1 cellular context compared by ENCODE assay signal in genomic region chr17:3913531-3914318, GRCh38.
A peak's percentile ranks its signal among the peaks of the same experiment; 100 is the strongest.
TF ChIP-seq lines count a peak whose summit lies in the region.

No MANE protein-coding gene starts in this region.

TF ChIP-seq in HepG2, 621 proteins besides CTCF, POLR2A, EP300 and RAD21 (continues in another document):
- TF ChIP-seq ZFP91 (CRISPR knock-in tag; IDR thresholded peaks at IDR 0.05; ENCODE audit: borderline replicate concordance) (peak; percentile 48; the same call in 1 of the 2 replicates), LRRFIP1 (CRISPR knock-in tag; conservative IDR thresholded peaks at IDR 0.05) (no peak), FOXO1 (CRISPR knock-in tag; IDR thresholded peaks at IDR 0.05) (0 out of 2 replicates have a peak, but pooled peaks have one; percentile 18), MAX (IDR thresholded peaks at IDR 0.05) (peak; percentile 24; the same call in 1 of the 2 replicates), HMGXB3 (CRISPR knock-in tag; IDR thresholded peaks at IDR 0.05; ENCODE audit: borderline replicate concordance) (no peak), FOXC1 (CRISPR knock-in tag; IDR thresholded peaks at IDR 0.05; ENCODE audit: borderline replicate concordance) (no peak), MAF1 (CRISPR knock-in tag; IDR thresholded peaks at IDR 0.05; ENCODE audit: borderline replicate concordance) (no peak), NFATC3 (CRISPR knock-in tag; IDR thresholded peaks at IDR 0.05) (no peak), ZNF768 (CRISPR knock-in tag; IDR thresholded peaks at IDR 0.05) (peak; percentile 27; the same call in 1 of the 2 replicates), KAT7 (CRISPR knock-in tag; IDR thresholded peaks at IDR 0.05; ENCODE audit: borderline replicate concordance) (no peak), NCOA1 (CRISPR knock-in tag; IDR thresholded peaks at IDR 0.05) (no peak), SMC3 (IDR thresholded peaks at IDR 0.05; ENCODE audit: low read length) (peak; percentile 68; the same call in 1 of the 2 replicates), ZNF713 (CRISPR knock-in tag; IDR thresholded peaks at IDR 0.05) (no peak), BRF2 (CRISPR knock-in tag; IDR thresholded peaks at IDR 0.05) (no peak), ZNF430 (CRISPR knock-in tag; IDR thresholded peaks at IDR 0.05) (no peak), SNAPC2 (CRISPR knock-in tag; IDR thresholded peaks at IDR 0.05) (no peak), CEBPB (IDR thresholded peaks at IDR 0.05; ENCODE audit: borderline replicate concordance, low read depth, low read length) (no peak), HNF1B (CRISPR knock-in tag; IDR thresholded peaks at IDR 0.05) (0 out of 2 replicates have a peak, but pooled peaks have one; percentile 54), CREB1 (IDR thresholded peaks at IDR 0.05) (peak; percentile 68), CREB1 (CRISPR knock-in tag; IDR thresholded peaks at IDR 0.05) (no peak), TBX2 (CRISPR knock-in tag; IDR thresholded peaks at IDR 0.05; ENCODE audit: borderline replicate concordance) (0 out of 2 replicates have a peak, but pooled peaks have one; percentile 25), ZNF274 (CRISPR knock-in tag; IDR thresholded peaks at IDR 0.05) (no peak), ZNF614 (CRISPR knock-in tag; IDR thresholded peaks at IDR 0.05; ENCODE audit: borderline replicate concordance) (0 out of 2 replicates have a peak, but pooled peaks have one; percentile 30), SNAI1 (CRISPR knock-in tag; IDR thresholded peaks at IDR 0.05; ENCODE audit: borderline replicate concordance) (no peak), FOSL1 (CRISPR knock-in tag; IDR thresholded peaks at IDR 0.05; ENCODE audit: borderline replicate concordance) (no peak), ZNF839 (CRISPR knock-in tag; IDR thresholded peaks at IDR 0.05; ENCODE audit: borderline replicate concordance) (no peak), ZNF558 (CRISPR knock-in tag; IDR thresholded peaks at IDR 0.05; ENCODE audit: borderline replicate concordance) (no peak), MEIS1 (CRISPR knock-in tag; IDR thresholded peaks at IDR 0.05; ENCODE audit: borderline replicate concordance) (peak; percentile 50; the same call in 1 of the 2 replicates), THAP11 (CRISPR knock-in tag; IDR thresholded peaks at IDR 0.05) (no peak), ZNF567 (CRISPR knock-in tag; IDR thresholded peaks at IDR 0.05; ENCODE audit: borderline replicate concordance) (no peak), ZNF709 (CRISPR knock-in tag; IDR thresholded peaks at IDR 0.05) (no peak), NFYC (CRISPR knock-in tag; IDR thresholded peaks at IDR 0.05) (no peak), RXRA (CRISPR knock-in tag; IDR thresholded peaks at IDR 0.05) (no peak), ZNF33A (CRISPR knock-in tag; IDR thresholded peaks at IDR 0.05; ENCODE audit: borderline replicate concordance) (no peak), SUZ12 (IDR thresholded peaks at IDR 0.05; ENCODE audit: low read depth, low read length) (no peak), ZBTB7B (CRISPR knock-in tag; IDR thresholded peaks at IDR 0.05) (no peak), FOXP1 (IDR thresholded peaks at IDR 0.05) (no peak), FOXP1 (CRISPR knock-in tag; IDR thresholded peaks at IDR 0.05) (no peak), ZNF747 (CRISPR knock-in tag; IDR thresholded peaks at IDR 0.05; ENCODE audit: borderline replicate concordance) (no peak; the same call in 1 of the 2 replicates), ZNF790 (CRISPR knock-in tag; IDR thresholded peaks at IDR 0.05; ENCODE audit: borderline replicate concordance) (no peak), ZNF891 (CRISPR knock-in tag; IDR thresholded peaks at IDR 0.05) (peak; percentile 34; the same call in 1 of the 2 replicates), MXI1 (IDR thresholded peaks at IDR 0.05; ENCODE audit: borderline replicate concordance, low read depth, low read length) (no peak), ZFX (CRISPR knock-in tag; IDR thresholded peaks at IDR 0.05; ENCODE audit: low read depth) (peak; percentile 61), DZIP1 (CRISPR knock-in tag; IDR thresholded peaks at IDR 0.05) (no peak), HOXA3 (CRISPR knock-in tag; IDR thresholded peaks at IDR 0.05) (no peak), NFAT5 (CRISPR knock-in tag; IDR thresholded peaks at IDR 0.05) (no peak)
